17 cellular contexts compared by ENCODE assay signal in genomic region chr4:1516261-1516660, GRCh38.
"Had no signal": no experiment of that assay in that cellular context is flagged by ENCODE, and none has a peak within 500 bp of the region (broad histone marks: within the 10 kb centered on the region; RNA-seq: fewer than 3 reads in every experiment).

No MANE protein-coding gene starts in this region.

- H3K4me1 ChIP-seq: gastrocnemius medialis, parathyroid adenoma had no signal

- H3K36me3 ChIP-seq: esophagus muscularis mucosa, gastrocnemius medialis, sigmoid colon had no signal

- H3K27ac ChIP-seq: epithelial cell of prostate, esophagus muscularis mucosa, gastrocnemius medialis, hepatocyte, parathyroid adenoma, sigmoid colon, skin epidermis had no signal

- FAIRE-seq: colon, urothelium cell line had no signal

- H3K4me3 Mint-ChIP-seq: dendritic cell treated with granulocyte-macrophage colony-stimulating factor and Interleukin-4, amounts not matched to agents 40 ng/mL and 50 ng/mL, for 4 days; effector memory CD8-positive, alpha-beta T cell had no signal

- H3K4me3 ChIP-seq: esophagus muscularis mucosa, gastrocnemius medialis, hepatocyte, mucosa of descending colon, sigmoid colon, skin epidermis had no signal

- H3K27me3 ChIP-seq: hepatocyte had no signal

- H3K9me3 Mint-ChIP-seq: dendritic cell treated with granulocyte-macrophage colony-stimulating factor and Interleukin-4, amounts not matched to agents 40 ng/mL and 50 ng/mL, for 4 days; effector memory CD8-positive, alpha-beta T cell; naive thymus-derived CD8-positive, alpha-beta T cell had no signal

- H3K27ac Mint-ChIP-seq: dendritic cell treated with granulocyte-macrophage colony-stimulating factor and Interleukin-4, amounts not matched to agents 40 ng/mL and 50 ng/mL, for 4 days; effector memory CD8-positive, alpha-beta T cell; naive thymus-derived CD8-positive, alpha-beta T cell had no signal

- ATAC-seq: effector memory CD8-positive, alpha-beta T cell; gastrocnemius medialis; left colon; mucosa of descending colon; naive thymus-derived CD8-positive, alpha-beta T cell had no signal

- H3K9me3 ChIP-seq: esophagus muscularis mucosa, gastrocnemius medialis, mucosa of descending colon, sigmoid colon had no signal

- H3K9ac ChIP-seq: parathyroid adenoma had no signal

- DNase-seq: effector memory CD8-positive, alpha-beta T cell; gastrocnemius medialis; left colon; naive thymus-derived CD8-positive, alpha-beta T cell; stimulated activated CD4-positive, alpha-beta T cell treated with anti-CD3 and anti-CD28 coated beads, Interleukin-2, amount 100 ng/mL, for 48 hours; stimulated activated naive CD4-positive, alpha-beta T cell treated with Interleukin-2 at 50 U/mL for 16 hours; trophoblast cell had no signal
